21 cellular contexts compared by ENCODE assay signal in the genomic region with DNA sequence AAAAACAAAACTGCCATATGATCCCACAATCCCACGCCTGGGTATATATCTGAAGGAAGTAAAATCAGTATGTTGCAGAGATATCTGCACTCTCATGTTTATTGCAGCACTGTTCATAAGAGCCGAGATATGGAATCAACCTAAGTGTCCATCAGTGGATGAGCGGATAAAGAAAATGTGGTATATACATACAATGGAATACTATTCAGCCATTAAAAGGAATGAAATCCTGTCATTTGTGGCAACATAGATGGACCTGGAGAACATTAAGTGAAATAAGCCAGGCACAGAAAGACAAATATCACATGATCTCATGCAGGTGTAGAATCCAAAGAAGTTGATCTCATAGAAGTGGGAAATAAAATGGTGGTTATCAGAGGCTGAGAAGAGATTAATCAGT. TPM values are rescaled to one million over a fixed set of nuclear protein-coding genes. Genes with fewer than 3 reads are reported as not detected.
DNase-seq lines count a peak whose midpoint lies in the region; ATAC-seq and TF ChIP-seq lines count a peak whose summit lies in the region.
"Had no signal": no experiment of that assay in that cellular context is flagged by ENCODE, and none has a peak within 500 bp of the region (broad histone marks: within the 10 kb centered on the region; RNA-seq: fewer than 3 reads in every experiment).

No MANE protein-coding gene starts in this region.

- no peaks in the 10 kb centered on the region for H3K27me3 ChIP-seq in CD4-positive, alpha-beta T cell (ENCODE audit: control insufficient read depth, insufficient read depth, low read length)
- H3K27me3 ChIP-seq in SJSA1 (replicated peaks): no peaks in the 10 kb centered on the region
- H3K27me3 ChIP-seq in left lung: no peaks in the 10 kb centered on the region
- H3K27me3 ChIP-seq in subcutaneous abdominal adipose tissue (ENCODE audit: control insufficient read depth in 5 of 5, insufficient read depth in 4 of 5, low read length in 5 of 5): no peaks in the 10 kb centered on the region
- H3K27me3 ChIP-seq in H7 (ENCODE audit: control insufficient read depth, insufficient read depth, low read length): no peaks in the 10 kb centered on the region

- H3K9me3 Mint-ChIP-seq in CD4-positive, alpha-beta T cell: peaks cover 4% of the 10 kb centered on the region

- CTCF ChIA-PET in CD4-positive, alpha-beta T cell (lab: Charles Lee): no interaction called here

- no peak for ATAC-seq in CD4-positive, alpha-beta T cell (ENCODE audit: poor library complexity)
- no peak for ATAC-seq in left lung

- H3K4me3 Mint-ChIP-seq in CD4-positive, alpha-beta T cell: peak overlapping the region; percentile 21

- H3K36me3 Mint-ChIP-seq in CD4-positive, alpha-beta T cell (ENCODE audit: low read depth): peaks cover 8% of the 10 kb centered on the region
- H3K36me3 Mint-ChIP-seq: IgD-negative memory B cell had no signal

- POLR2A ChIA-PET in CD4-positive, alpha-beta T cell (lab: Charles Lee): no interaction called here

- no peak overlapping the region for H3K27ac Mint-ChIP-seq in CD4-positive, alpha-beta T cell

- no peak for TF ChIP-seq CTCF in CD4-positive, alpha-beta T cell (IDR thresholded peaks at IDR 0.05)
- no peak for TF ChIP-seq CTCF in left lung (IDR thresholded peaks at IDR 0.05)

- no peaks in the 10 kb centered on the region for H3K4me1 Mint-ChIP-seq in CD4-positive, alpha-beta T cell (ENCODE audit: low read depth)

- no peaks in the 10 kb centered on the region for H3K27me3 Mint-ChIP-seq in CD4-positive, alpha-beta T cell
- H3K27me3 Mint-ChIP-seq: IgD-negative memory B cell had no signal

- H3K9me3 ChIP-seq in CD4-positive, alpha-beta T cell (ENCODE audit: control insufficient read depth, low read length): no peaks in the 10 kb centered on the region
- peaks cover 6% of the 10 kb centered on the region; the same call in 1 of the 2 replicates for H3K9me3 ChIP-seq in SJSA1 (replicated peaks)
- H3K9me3 ChIP-seq in left lung: peaks cover 0 to 4% of the 10 kb centered on the region in 2 donors
- peaks cover 0 to 13% (median 3%) of the 10 kb centered on the region in 5 donors for H3K9me3 ChIP-seq in subcutaneous abdominal adipose tissue (ENCODE audit: control insufficient read depth in 5 of 5, low read length in 5 of 5)
- H3K9me3 ChIP-seq: Caco-2 had no signal

- DNase-seq in CD4-positive, alpha-beta T cell: no peak
- DNase-seq in SJSA1 (ENCODE audit: low read depth in 1 of 2, low spot score in 2 of 2) (no peak), left lung (no peak), NCI-H69 (lab: John Stamatoyannopoulos, UW) (no peak), H7 (no peak)
- no peak for DNase-seq in activated CD8-positive, alpha-beta memory T cell treated with anti-CD3 and anti-CD28 coated beads for 24 hours
- DNase-seq: Kasumi-1; MM.1S; NCI-H1092; NCI-H1436 treated with DMSO at 0.1 percent for 48 hours; NCI-H2029 treated with DMSO at 0.1 percent for 48 hours; NCI-H2171 treated with DMSO at 0.1 percent for 48 hours; NCI-H446 treated with DMSO at 0.1 percent for 48 hours; NCI-H748 treated with DMSO at 0.1 percent for 48 hours; NK-92 treated with Interleukin-12 subunit alpha and Interleukin-12 subunit beta, amount 100 ng/mL, for 24 hours; OCI-M1 had no signal

- no peak overlapping the region for H3K27ac ChIP-seq in CD4-positive, alpha-beta T cell (ENCODE audit: low read depth, low read length)
- peak overlapping the region; percentile 4; the same call in 1 of the 2 replicates for H3K27ac ChIP-seq in SJSA1
- H3K27ac ChIP-seq in left lung: peak overlapping the region; percentile 55 to 74
- H3K27ac ChIP-seq in subcutaneous abdominal adipose tissue (ENCODE audit: low read depth, low read length): peak overlapping the region; percentile 57
- H3K27ac ChIP-seq: C4-2B, RWPE1 had no signal

- H3K36me3 ChIP-seq in SJSA1: peaks cover 9% of the 10 kb centered on the region
- no peaks in the 10 kb centered on the region for H3K36me3 ChIP-seq in left lung
- no peaks in the 10 kb centered on the region for H3K36me3 ChIP-seq in subcutaneous abdominal adipose tissue (ENCODE audit: control insufficient read depth in 5 of 5, insufficient read depth in 5 of 5, low read length in 5 of 5)
- H3K36me3 ChIP-seq in H7 (replicated peaks; ENCODE audit: control insufficient read depth, insufficient read depth, low read length): no peaks in the 10 kb centered on the region

- H3K4me1 ChIP-seq in SJSA1 (replicated peaks) (peaks cover 26% of the 10 kb centered on the region), left lung (peaks cover 9 to 53% of the 10 kb centered on the region in 2 donors), subcutaneous abdominal adipose tissue (ENCODE audit: control insufficient read depth in 5 of 5, insufficient read depth in 5 of 5, low read length in 5 of 5) (peaks cover 5 to 27% (median 23%) of the 10 kb centered on the region in 5 donors)

- H3K4me3 ChIP-seq in SJSA1 (no peak overlapping the region), left lung (no peak overlapping the region), subcutaneous abdominal adipose tissue (ENCODE audit: low read depth in 1 of 5, low read length in 5 of 5) (no peak overlapping the region), H7 (ENCODE audit: insufficient read depth, low read depth, low read length) (no peak overlapping the region)

- no peak overlapping the region for H3K9ac ChIP-seq in subcutaneous abdominal adipose tissue (ENCODE audit: low read length in 5 of 5)

- intact Hi-C loops in CD4-positive, alpha-beta T cell (cut with DNase I, micrococcal nuclease): no loop called here
- intact Hi-C loops in left lung (cut with DNase I): no loop called here

RNA-seq across cellular contexts. Expression of a gene that starts 3.1 kb away (rescaled TPM):
- total RNA-seq in CD4-positive, alpha-beta T cell: 1 to 10 TPM; 6.5 to 7.4 TPM
- total RNA-seq in SJSA1 (2014; rRNA removed; shearing (Covaris generic)): 47.4 and 81.2 TPM in 2 replicates
- 10 to 100 TPM; 86.7 to 87.0 TPM for total RNA-seq in left lung
- total RNA-seq in H7 (2014; rRNA removed; shearing (Covaris generic)): 48.8 and 55.5 TPM in 2 replicates
